ENCODE assay signal across 8 cellular contexts in the genomic region with DNA sequence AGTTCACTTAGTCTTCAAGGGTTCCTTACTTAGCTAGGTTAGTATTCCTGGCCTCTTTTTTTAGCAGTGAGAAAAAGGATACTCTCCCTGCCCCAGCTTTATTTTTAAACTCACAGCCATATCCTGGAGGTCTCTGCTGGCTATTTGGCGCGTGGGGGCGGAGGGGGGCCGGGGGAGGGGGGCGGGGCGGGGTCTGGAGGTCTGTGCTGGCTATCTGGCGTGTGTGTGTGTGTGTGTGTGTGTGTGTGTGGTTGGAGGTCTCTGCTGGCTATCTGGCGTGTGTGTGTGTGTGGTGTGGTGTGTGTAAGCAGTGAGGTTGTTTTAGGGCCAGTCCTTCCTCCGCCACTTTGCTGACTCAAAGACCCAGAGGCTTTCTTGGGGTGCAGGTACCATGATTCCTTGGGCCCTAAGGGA. TPM values are rescaled to one million over a fixed set of nuclear protein-coding genes. Genes with fewer than 3 reads are reported as not detected.
DNase-seq lines count a peak whose midpoint lies in the region; TF ChIP-seq lines count a peak whose summit lies in the region.

No MANE protein-coding gene starts in this region.

- H3K4me1 ChIP-seq in GM23248 (ENCODE audit: insufficient read depth), result no peaks in the 10 kb centered on the region
- H3K4me1 ChIP-seq in cardiac muscle cell (ENCODE audit: low read depth), result peaks cover 22% of the 10 kb centered on the region

- H3K9me3 ChIP-seq in GM23248 (ENCODE audit: low read depth), result no peaks in the 10 kb centered on the region
- H3K9me3 ChIP-seq in cardiac muscle cell (ENCODE audit: low read depth), result no peaks in the 10 kb centered on the region

- no peaks in the 10 kb centered on the region for H4K20me1 ChIP-seq in GM23248 (ENCODE audit: insufficient read depth)

- H3F3A ChIP-seq in GM23248 (ENCODE audit: insufficient read depth), result no peaks in the 10 kb centered on the region

- no peak overlapping the region for H3K27ac ChIP-seq in GM23248
- peak overlapping the region; percentile 93 for H3K27ac ChIP-seq in cardiac muscle cell

- H3K36me3 ChIP-seq in GM23248 (ENCODE audit: low read depth) (no peaks in the 10 kb centered on the region), cardiac muscle cell (no peaks in the 10 kb centered on the region)

- H3K4me3 ChIP-seq in GM23248 (peak overlapping the region; percentile 59; the same call in 1 of the 2 replicates), WI38 (ENCODE audit: low read depth, low read length) (peak overlapping the region; percentile 21; the same call in 1 of the 2 replicates), cardiac muscle cell (peak overlapping the region; percentile 51), retinal pigment epithelial cell (ENCODE audit: low read length) (peak overlapping the region; percentile 74)

- no peak overlapping the region for H3K9ac ChIP-seq in GM23248

- no peaks in the 10 kb centered on the region for H3K9me2 ChIP-seq in GM23248 (ENCODE audit: insufficient read depth)

- H3K27me3 ChIP-seq in GM23248 (replicated peaks; ENCODE audit: insufficient read depth) (peaks cover 17% of the 10 kb centered on the region), cardiac muscle cell (no peaks in the 10 kb centered on the region)

- DNase-seq in GM23248, result no peak
- DNase-seq in cardiac muscle cell (ENCODE audit: low read depth in 1 of 2, low spot score in 1 of 2), result peak in 1 of 2 donors; percentile 74
- peak; percentile 14 for DNase-seq in retinal pigment epithelial cell (ENCODE audit: low read depth)
- no peak for DNase-seq in amniotic stem cell (lab: John Stamatoyannopoulos, UW)
- DNase-seq in NCI-H2029 treated with DMSO at 0.1 percent for 48 hours (lab: John Stamatoyannopoulos, UW), result no peak
- DNase-seq in NK-92 treated with Interleukin-12 subunit alpha and Interleukin-12 subunit beta, amount 100 ng/mL, for 24 hours (lab: John Stamatoyannopoulos, UW), result no peak
- no peak for DNase-seq in activated CD4-positive, CD25-positive, alpha-beta regulatory T cell treated with anti-CD3 and anti-CD28 coated beads, Interleukin-2, amount 50 U/mL, for 72 hours

- in situ Hi-C loops in GM23248 (cut with MboI), result no loop called here

- no peaks in the 10 kb centered on the region for H3K79me2 ChIP-seq in GM23248 (ENCODE audit: insufficient read depth)

- peak overlapping the region; percentile 42 for H3K4me2 ChIP-seq in GM23248 (ENCODE audit: unreplicated experiment)

- no peak for TF ChIP-seq CTCF in WI38 (IDR thresholded peaks at IDR 0.05; ENCODE audit: low read depth, low read length)
- no peak for TF ChIP-seq CTCF in cardiac muscle cell (IDR thresholded peaks at IDR 0.05; ENCODE audit: low read depth, low read length)
- TF ChIP-seq CTCF in retinal pigment epithelial cell (conservative IDR thresholded peaks at IDR 0.05; ENCODE audit: low read depth, low read length), result no peak

- WGBS in GM23248 (ENCODE audit: low coverage in 1 of 2, low lambda C conversion rate in 2 of 2, missing lambda C conversion rate in 2 of 2), 2 experiments, result 10 to 26% methylated on average over 2 to 9 of the region's 9 CpGs

- H2AFZ ChIP-seq in GM23248, result peak overlapping the region; percentile 66; the same call in 1 of the 2 replicates

RNA-seq across cellular contexts. Expression of a gene that starts 0.6 kb away (rescaled TPM):
- not detected in 2 replicates for total RNA-seq in GM23248 (2014; rRNA removed; shearing (Covaris generic))
- polyA plus RNA-seq in GM23248 (2016; fragmentation: Nextera tagmentation; extraction: Ambion mirVana) (not detected in 2 replicates), cardiac muscle cell (37.6 and 39.2 TPM in 2 replicates)
- total RNA-seq in cardiac muscle cell, result 35.4 and 44.1 TPM in 2 replicates

Comparison
In these comparisons a context has a peak if more than half of its experiments do, and no peak if none do; other contexts are left out.
1. H3K4me3 ChIP-seq: peak in every context shown above with its lines; median percentile 74 in retinal pigment epithelial cell; 59 in GM23248; 51 in cardiac muscle cell; 21 in WI38.
2. RNA of a gene that starts 0.6 kb away (total RNA-seq): 35.4 to 44.1 TPM in cardiac muscle cell; not detected in GM23248; every median in the first group is over 10 times any median in the second.